In genomic region chr1:17205652-17206051, GRCh38 we compare ENCODE assay signal across 22 cellular contexts. TPM values are rescaled to one million over a fixed set of nuclear protein-coding genes. Genes with fewer than 3 reads are reported as not detected.
DNase-seq lines count a peak whose midpoint lies in the region; ATAC-seq, FAIRE-seq and TF ChIP-seq lines count a peak whose summit lies in the region.
"Had no signal": no experiment of that assay in that cellular context is flagged by ENCODE, and none has a peak within 500 bp of the region (broad histone marks: within the 10 kb centered on the region; RNA-seq: fewer than 3 reads in every experiment).

No MANE protein-coding gene starts in this region.

- no peak overlapping the region for H3K4me3 Mint-ChIP-seq in activated CD4-positive, alpha-beta T cell treated with anti-CD3 and anti-CD28 coated beads, Interleukin-2, amount 10 ng/mL, durations not matched to agents 24 days and 14 days
- no peak overlapping the region for H3K4me3 Mint-ChIP-seq in stimulated activated naive B cell treated with anti-CD40 and anti-IgM and Interleukin-4, amounts not matched to agents 10 μg/mL and 1 μg/mL and 100 μg/mL, for 72 hours
- H3K4me3 Mint-ChIP-seq: GM23338 had no signal

- no peak overlapping the region for H3K4me2 ChIP-seq in trophoblast cell (ENCODE audit: low read length)
- H3K4me2 ChIP-seq: GM23338 had no signal

- no peak for ATAC-seq in Panc1
- no peak for ATAC-seq in upper lobe of left lung (ENCODE audit: low FRiP score in 2 of 2)
- no peak for ATAC-seq in stimulated activated naive B cell treated with anti-CD40 and anti-IgM and Interleukin-4, amounts not matched to agents 10 μg/mL and 1 μg/mL and 100 μg/mL, for 72 hours (replicated peaks)
- ATAC-seq: GM23338, HCT116 had no signal

- H3K36me3 Mint-ChIP-seq in activated CD4-positive, alpha-beta T cell treated with anti-CD3 and anti-CD28 coated beads, Interleukin-2, amount 10 ng/mL, durations not matched to agents 24 days and 14 days (ENCODE audit: low read depth) = no peaks in the 10 kb centered on the region
- H3K36me3 Mint-ChIP-seq in stimulated activated naive B cell treated with anti-CD40 and anti-IgM and Interleukin-4, amounts not matched to agents 10 μg/mL and 1 μg/mL and 100 μg/mL, for 72 hours = no peaks in the 10 kb centered on the region

- no peak overlapping the region for H2BK120ac ChIP-seq in trophoblast cell (ENCODE audit: insufficient read depth, low read length, poor library complexity)

- CTCF ChIA-PET in Panc1 (lab: Charles Lee) = no interaction called here

- peaks cover 9% of the 10 kb centered on the region for H3K79me1 ChIP-seq in trophoblast cell (ENCODE audit: low read length)

- in situ Hi-C loops in Panc1 (cut with HindIII; ENCODE audit: low pct_unique_long_range_greater_than_20kb, low sequenced_read_pairs) = no loop called here

- H3K4me1 ChIP-seq in Panc1 (ENCODE audit: control insufficient read depth, insufficient read depth, low read length) (peaks cover 43% of the 10 kb centered on the region), kidney (ENCODE audit: control insufficient read depth in 1 of 2, insufficient read depth in 1 of 2, low read depth in 1 of 2, low read length in 2 of 2) (peaks cover 0 to 2% of the 10 kb centered on the region in 2 donors), trophoblast cell (ENCODE audit: control insufficient read depth in 1 of 2, insufficient read depth in 2 of 2, low read length in 2 of 2) (peaks cover 20 to 25% of the 10 kb centered on the region in 2 experiments), upper lobe of left lung (peaks cover 0 to 8% (median 0%) of the 10 kb centered on the region in 4 donors), suprapubic skin (no peaks in the 10 kb centered on the region)

- no peaks in the 10 kb centered on the region for H3K9me3 Mint-ChIP-seq in activated CD4-positive, alpha-beta T cell treated with anti-CD3 and anti-CD28 coated beads, Interleukin-2, amount 10 ng/mL, durations not matched to agents 24 days and 14 days
- H3K9me3 Mint-ChIP-seq in stimulated activated naive B cell treated with anti-CD40 and anti-IgM and Interleukin-4, amounts not matched to agents 10 μg/mL and 1 μg/mL and 100 μg/mL, for 72 hours = no peaks in the 10 kb centered on the region
- H3K9me3 Mint-ChIP-seq: GM23338 had no signal

- H3K79me2 ChIP-seq in trophoblast cell (ENCODE audit: control insufficient read depth, insufficient read depth, low read length, poor library complexity) = no peaks in the 10 kb centered on the region

- no peak overlapping the region for H2AFZ ChIP-seq in trophoblast cell (ENCODE audit: insufficient read depth, low read length, poor library complexity)
- H2AFZ ChIP-seq: GM23338 had no signal

- DNase-seq in activated CD4-positive, alpha-beta T cell treated with anti-CD3 and anti-CD28 coated beads, Interleukin-2, amount 10 ng/mL, durations not matched to agents 24 days and 14 days = no peak
- no peak for DNase-seq in activated CD4-positive, alpha-beta T cell treated with anti-CD3 and anti-CD28 coated beads for 1 hour
- DNase-seq in Panc1 (ENCODE audit: low read depth, low spot score) = no peak
- DNase-seq in kidney = peak; percentile 12
- no peak for DNase-seq in trophoblast cell
- DNase-seq in upper lobe of left lung = no peak
- no peak for DNase-seq in suprapubic skin (ENCODE audit: low spot score in 2 of 2)
- DNase-seq in stimulated activated naive B cell treated with anti-CD40 and anti-IgM and Interleukin-4, amounts not matched to agents 10 μg/mL and 1 μg/mL and 100 μg/mL, for 72 hours = no peak
- DNase-seq: AML-193, DMS 273 treated with DMSO at 0.1 percent for 48 hours, GDM1, KBM-7, NCI-H1105 treated with DMSO at 0.1 percent for 48 hours, NCI-H1694, NCI-H2227 treated with DMSO at 0.1 percent for 48 hours, NCI-H510A treated with DMSO at 0.1 percent for 48 hours, NCI-H774, SIG-M5 had no signal

- H3K27me3 ChIP-seq in Panc1 (ENCODE audit: control insufficient read depth, insufficient read depth, low read length) (no peaks in the 10 kb centered on the region), trophoblast cell (ENCODE audit: insufficient read depth, low read length) (no peaks in the 10 kb centered on the region), upper lobe of left lung (no peaks in the 10 kb centered on the region), suprapubic skin (peaks cover 13% of the 10 kb centered on the region)

- H3K27me3 Mint-ChIP-seq in activated CD4-positive, alpha-beta T cell treated with anti-CD3 and anti-CD28 coated beads, Interleukin-2, amount 10 ng/mL, durations not matched to agents 24 days and 14 days = peaks cover 26% of the 10 kb centered on the region
- H3K27me3 Mint-ChIP-seq in stimulated activated naive B cell treated with anti-CD40 and anti-IgM and Interleukin-4, amounts not matched to agents 10 μg/mL and 1 μg/mL and 100 μg/mL, for 72 hours = peaks cover 15 to 23% of the 10 kb centered on the region in 2 donors

- BruUV-seq in Panc1 (replicated peaks; lab: Mats Ljungman, UMichigan) = no TSS peak

- H3K9me3 ChIP-seq in Panc1 (ENCODE audit: control insufficient read depth, insufficient read depth, low read depth, low read length) (no peaks in the 10 kb centered on the region), kidney (ENCODE audit: control insufficient read depth in 1 of 2, low read length in 2 of 2) (no peaks in the 10 kb centered on the region), trophoblast cell (ENCODE audit: insufficient read depth, low read depth, low read length) (no peaks in the 10 kb centered on the region), upper lobe of left lung (no peaks in the 10 kb centered on the region), suprapubic skin (no peaks in the 10 kb centered on the region)

- peak overlapping the region; percentile 68 for H3K27ac ChIP-seq in Panc1 (ENCODE audit: low read length)
- H3K27ac ChIP-seq in kidney (ENCODE audit: low read depth in 2 of 2, low read length in 2 of 2) = no peak overlapping the region
- H3K27ac ChIP-seq in trophoblast cell (ENCODE audit: low read depth, low read length) = no peak overlapping the region
- no peak overlapping the region for H3K27ac ChIP-seq in upper lobe of left lung
- H3K27ac ChIP-seq in suprapubic skin = no peak overlapping the region
- H3K27ac ChIP-seq: 22Rv1 had no signal

- H3K27ac Mint-ChIP-seq in activated CD4-positive, alpha-beta T cell treated with anti-CD3 and anti-CD28 coated beads, Interleukin-2, amount 10 ng/mL, durations not matched to agents 24 days and 14 days = peak overlapping the region; percentile 13
- H3K27ac Mint-ChIP-seq in stimulated activated naive B cell treated with anti-CD40 and anti-IgM and Interleukin-4, amounts not matched to agents 10 μg/mL and 1 μg/mL and 100 μg/mL, for 72 hours = no peak overlapping the region
- H3K27ac Mint-ChIP-seq: GM23338 had no signal

- H2AK5ac ChIP-seq in trophoblast cell (ENCODE audit: low read length) = no peak overlapping the region

- H3K18ac ChIP-seq in trophoblast cell (ENCODE audit: low read length) = no peak overlapping the region

- H4K8ac ChIP-seq in trophoblast cell (ENCODE audit: low read depth, low read length) = no peak overlapping the region

- H2BK12ac ChIP-seq in trophoblast cell (ENCODE audit: low read length) = no peak overlapping the region

- H3K9ac ChIP-seq in kidney (ENCODE audit: low read length in 2 of 2) = no peak overlapping the region
- no peak overlapping the region for H3K9ac ChIP-seq in trophoblast cell (ENCODE audit: low read length)

- TF ChIP-seq EP300 in upper lobe of left lung (IDR thresholded peaks at IDR 0.05) (no peak), suprapubic skin (IDR thresholded peaks at IDR 0.05) (no peak)

- no CpG with 5 or more reads among the region's 7 CpGs for WGBS in trophoblast cell (ENCODE audit: extremely low coverage, insufficient coverage, insufficient read length)
- 87 to 93% methylated on average over 7 of the region's 7 CpGs for WGBS in upper lobe of left lung, 2 donors
- WGBS in suprapubic skin = 90% methylated on average over 7 of the region's 7 CpGs

- FAIRE-seq in kidney (lab: Jason Lieb, UNC) = no peak

- TF ChIP-seq POLR2A in upper lobe of left lung (IDR thresholded peaks at IDR 0.05) (no peak), suprapubic skin (IDR thresholded peaks at IDR 0.05) (no peak)

- no peak overlapping the region for H3K4ac ChIP-seq in trophoblast cell (ENCODE audit: low read depth, low read length)

- H4K12ac ChIP-seq in trophoblast cell (ENCODE audit: low read depth, low read length) = no peak overlapping the region

- H3K14ac ChIP-seq in trophoblast cell (ENCODE audit: low read length) = no peak overlapping the region

- intact Hi-C loops in activated CD4-positive, alpha-beta T cell treated with anti-CD3 and anti-CD28 coated beads, Interleukin-2, amount 10 ng/mL, durations not matched to agents 24 days and 14 days (cut with micrococcal nuclease) = no loop called here
- intact Hi-C loops in Panc1 (cut with micrococcal nuclease; ENCODE audit: unreplicated experiment) = no loop called here
- intact Hi-C loops in kidney (cut with DNase I) = no loop called here

- no peak overlapping the region for H3K23ac ChIP-seq in trophoblast cell (ENCODE audit: low read length)

- TF ChIP-seq CTCF in Panc1 (IDR thresholded peaks at IDR 0.05) (no peak), kidney (IDR thresholded peaks at IDR 0.05; ENCODE audit: borderline replicate concordance, extremely low read depth, insufficient read depth) (no peak), upper lobe of left lung (IDR thresholded peaks at IDR 0.05) (no peak), suprapubic skin (IDR thresholded peaks at IDR 0.05) (no peak)

- no peak overlapping the region for H3K4me3 ChIP-seq in Panc1 (ENCODE audit: low read depth in 2 of 2, low read length in 2 of 2)
- no peak overlapping the region for H3K4me3 ChIP-seq in kidney (ENCODE audit: low read length in 2 of 2)
- H3K4me3 ChIP-seq in trophoblast cell (ENCODE audit: low read depth, low read length) = no peak overlapping the region
- no peak overlapping the region for H3K4me3 ChIP-seq in upper lobe of left lung
- H3K4me3 ChIP-seq in suprapubic skin = no peak overlapping the region
- H3K4me3 ChIP-seq: GM23338 had no signal

- H2BK5ac ChIP-seq in trophoblast cell (ENCODE audit: low read depth, low read length, poor library complexity) = no peak overlapping the region

- peak overlapping the region; percentile 4 for H4K91ac ChIP-seq in trophoblast cell (ENCODE audit: low read depth, low read length)

- H3K36me3 ChIP-seq in Panc1 (ENCODE audit: control insufficient read depth, insufficient read depth, low read length) (no peaks in the 10 kb centered on the region), kidney (ENCODE audit: control insufficient read depth in 1 of 2, insufficient read depth in 2 of 2, low read length in 2 of 2) (no peaks in the 10 kb centered on the region), trophoblast cell (ENCODE audit: control insufficient read depth in 1 of 2, insufficient read depth in 2 of 2, low read length in 2 of 2) (no peaks in the 10 kb centered on the region), upper lobe of left lung (no peaks in the 10 kb centered on the region), suprapubic skin (no peaks in the 10 kb centered on the region)

- POLR2A ChIA-PET in Panc1 (lab: Charles Lee) = no interaction called here

- H3K4me1 Mint-ChIP-seq in activated CD4-positive, alpha-beta T cell treated with anti-CD3 and anti-CD28 coated beads, Interleukin-2, amount 10 ng/mL, durations not matched to agents 24 days and 14 days = peaks cover 45% of the 10 kb centered on the region
- peaks cover 35 to 36% of the 10 kb centered on the region in 2 donors for H3K4me1 Mint-ChIP-seq in stimulated activated naive B cell treated with anti-CD40 and anti-IgM and Interleukin-4, amounts not matched to agents 10 μg/mL and 1 μg/mL and 100 μg/mL, for 72 hours

RNA-seq across cellular contexts. Expression of gene PADI1, which starts 0.7 kb away (rescaled TPM):
- not detected in 2 replicates for total RNA-seq in activated CD4-positive, alpha-beta T cell treated with anti-CD3 and anti-CD28 coated beads, Interleukin-2, amount 10 ng/mL, durations not matched to agents 24 days and 14 days
- total RNA-seq in Panc1 (2021; ENCODE audit: unreplicated experiment) (2.3 TPM), kidney (1.3 TPM), upper lobe of left lung (not detected), suprapubic skin (10 to 100 TPM in 1 of 4 donors, 1 to 10 TPM in 3; 4.0 to 57.3 (median 9.1) TPM)
- polyA plus RNA-seq in Panc1 (2012; ENCODE audit: insufficient read length) = 2.6 TPM
- not detected for polyA plus RNA-seq in kidney (ENCODE audit: insufficient read depth, low read depth, low replicate concordance)
- 0.44 and 0.59 TPM in 2 replicates for polyA plus RNA-seq in trophoblast cell (2013)
- total RNA-seq: OCI-LY7 had no signal

RNA-seq across cellular contexts. Expression of gene PADI3, which starts 43.2 kb away (rescaled TPM):
- total RNA-seq in activated CD4-positive, alpha-beta T cell treated with anti-CD3 and anti-CD28 coated beads, Interleukin-2, amount 10 ng/mL, durations not matched to agents 24 days and 14 days = not detected in 2 replicates
- 3.4 TPM for total RNA-seq in Panc1 (2021; ENCODE audit: unreplicated experiment)
- 4.4 TPM for polyA plus RNA-seq in Panc1 (2012; ENCODE audit: insufficient read length)
- not detected for total RNA-seq in kidney
- polyA plus RNA-seq in kidney (ENCODE audit: insufficient read depth, low read depth, low replicate concordance) = not detected
- not detected in 2 replicates for polyA plus RNA-seq in trophoblast cell (2013)
- total RNA-seq in upper lobe of left lung = not detected
- total RNA-seq in suprapubic skin = 10 to 100 TPM in 1 of 4 donors, 1 to 10 TPM in 2, not detected in 1; 2.4 to 11.2 (median 2.7) TPM
- total RNA-seq: OCI-LY7 had no signal
